20 cellular contexts compared by ENCODE assay signal in genomic region chr17:67521773-67522069, GRCh38.
DNase-seq lines count a peak whose midpoint lies in the region; ATAC-seq and TF ChIP-seq lines count a peak whose summit lies in the region.
"Had no signal": no experiment of that assay in that cellular context is flagged by ENCODE, and none has a peak within 500 bp of the region (broad histone marks: within the 10 kb centered on the region; RNA-seq: fewer than 3 reads in every experiment).

No MANE protein-coding gene starts in this region.

- H4K91ac ChIP-seq in trophoblast cell (ENCODE audit: low read depth, low read length), result no peak overlapping the region

- no peak overlapping the region for H3K4me2 ChIP-seq in trophoblast cell (ENCODE audit: low read length)
- H3K4me2 ChIP-seq: KMS-11 had no signal

- H3K27me3 ChIP-seq in trophoblast cell (ENCODE audit: insufficient read depth, low read length), result no peaks in the 10 kb centered on the region
- no peaks in the 10 kb centered on the region for H3K27me3 ChIP-seq in CD4-positive, alpha-beta memory T cell (ENCODE audit: insufficient read depth, low read length)
- H3K27me3 ChIP-seq: BLaER1 treated with 17β-estradiol and CSF1 and Interleukin-3, amounts not matched to agents 10 nM and 100 nM; Peyer's patch; SJCRH30 had no signal

- DNase-seq in natural killer cell, result no peak
- no peak for DNase-seq in natural killer cell treated with Interleukin-12 subunit alpha and Interleukin-12 subunit beta and Interleukin-15 and Interleukin-18, amount 100 ng/mL, for 72 hours (ENCODE audit: low spot score)
- DNase-seq in WTC11 (ENCODE audit: low spot score), result no peak
- no peak for DNase-seq in immature natural killer cell
- DNase-seq in trophoblast cell, result peak in 1 of 2 donors; percentile 32
- DNase-seq in CD4-positive, alpha-beta memory T cell, result no peak
- DNase-seq in NCI-H2196 treated with DMSO at 0.1 percent for 48 hours (lab: John Stamatoyannopoulos, UW; ENCODE audit: unreplicated experiment), result no peak
- DNase-seq: 8988T; EL; GF-D8; NCI-H1436 treated with DMSO at 0.1 percent for 48 hours; NCI-H226; NCI-H510A treated with DMSO at 0.1 percent for 48 hours; NCI-H774; NK-92 treated with Interleukin-12 subunit alpha and Interleukin-12 subunit beta, amount 100 ng/mL, for 24 hours; Peyer's patch; SJCRH30 had no signal

- no peak overlapping the region for H3K4me3 ChIP-seq in trophoblast cell (ENCODE audit: low read depth, low read length)
- H3K4me3 ChIP-seq in CD4-positive, alpha-beta memory T cell (ENCODE audit: low read length in 2 of 2), result no peak overlapping the region
- H3K4me3 ChIP-seq: BLaER1 treated with 17β-estradiol and CSF1 and Interleukin-3, amounts not matched to agents 10 nM and 100 nM; Peyer's patch; SJCRH30 had no signal

- H2AK5ac ChIP-seq in trophoblast cell (ENCODE audit: low read length), result no peak overlapping the region

- TF ChIP-seq CTCF in natural killer cell (IDR thresholded peaks at IDR 0.05) (no peak), WTC11 (IDR thresholded peaks at IDR 0.05) (no peak)

- H3K36me3 Mint-ChIP-seq in natural killer cell (no peaks in the 10 kb centered on the region), WTC11 (peaks cover 13% of the 10 kb centered on the region), immature natural killer cell (peaks cover 0 to 4% (median 0%) of the 10 kb centered on the region in 3 donors)
- H3K36me3 Mint-ChIP-seq in natural killer cell treated with Interleukin-12 subunit alpha and Interleukin-12 subunit beta and Interleukin-15 and Interleukin-18, amount 100 ng/mL, for 72 hours, result no peaks in the 10 kb centered on the region
- peaks cover 7 to 8% of the 10 kb centered on the region in 2 donors for H3K36me3 Mint-ChIP-seq in CD4-positive, alpha-beta memory T cell

- no peak overlapping the region for H4K12ac ChIP-seq in trophoblast cell (ENCODE audit: low read depth, low read length)

- no peak overlapping the region for H3K27ac ChIP-seq in trophoblast cell (ENCODE audit: low read depth, low read length)
- H3K27ac ChIP-seq in CD4-positive, alpha-beta memory T cell (ENCODE audit: low read depth, low read length), result no peak overlapping the region
- H3K27ac ChIP-seq: BLaER1 treated with 17β-estradiol and CSF1 and Interleukin-3, amounts not matched to agents 10 nM and 100 nM; KMS-11; Peyer's patch; SJCRH30 had no signal

- ATAC-seq in natural killer cell, result no peak
- no peak for ATAC-seq in natural killer cell treated with Interleukin-12 subunit alpha and Interleukin-12 subunit beta and Interleukin-15 and Interleukin-18, amount 100 ng/mL, for 72 hours
- no peak for ATAC-seq in WTC11
- no peak for ATAC-seq in HG02588 (IDR thresholded peaks at IDR 0.05; ENCODE audit: unreplicated experiment)

- H2BK12ac ChIP-seq in trophoblast cell (ENCODE audit: low read length), result no peak overlapping the region

- H3K27me3 Mint-ChIP-seq in natural killer cell (ENCODE audit: low read depth in 2 of 2) (no peaks in the 10 kb centered on the region), WTC11 (ENCODE audit: low read depth) (no peaks in the 10 kb centered on the region; the same call in 1 of the 2 replicates), immature natural killer cell (ENCODE audit: low read depth in 3 of 3) (peaks cover 0 to 7% (median 6%) of the 10 kb centered on the region in 3 donors)
- H3K27me3 Mint-ChIP-seq in natural killer cell treated with Interleukin-12 subunit alpha and Interleukin-12 subunit beta and Interleukin-15 and Interleukin-18, amount 100 ng/mL, for 72 hours, result no peaks in the 10 kb centered on the region
- no peaks in the 10 kb centered on the region for H3K27me3 Mint-ChIP-seq in CD4-positive, alpha-beta memory T cell

- no peak overlapping the region for H3K18ac ChIP-seq in trophoblast cell (ENCODE audit: low read length)

- CTCF ChIA-PET in WTC11 (lab: Charles Lee), result no interaction called here
- CTCF ChIA-PET in CD4-positive, alpha-beta memory T cell (lab: Charles Lee; ENCODE audit: partially characterized antibody), result interaction anchor here (1.2 kb wide), 1 partner anchor 148 kb away, joined by 4 read pairs; no protein-coding TSS in a partner anchor

- no peaks in the 10 kb centered on the region for H3K79me2 ChIP-seq in trophoblast cell (ENCODE audit: control insufficient read depth, insufficient read depth, low read length, poor library complexity)

- H2BK120ac ChIP-seq in trophoblast cell (ENCODE audit: insufficient read depth, low read length, poor library complexity), result no peak overlapping the region

- no peaks in the 10 kb centered on the region for H3K79me1 ChIP-seq in trophoblast cell (ENCODE audit: low read length)

- H3K36me3 ChIP-seq in trophoblast cell (ENCODE audit: control insufficient read depth in 1 of 2, insufficient read depth in 2 of 2, low read length in 2 of 2), result no peaks in the 10 kb centered on the region
- no peaks in the 10 kb centered on the region for H3K36me3 ChIP-seq in CD4-positive, alpha-beta memory T cell (ENCODE audit: insufficient read depth, low read length)
- H3K36me3 ChIP-seq: Peyer's patch, SJCRH30 had no signal

- POLR2A ChIA-PET in WTC11 (lab: Charles Lee), result no interaction called here
- POLR2A ChIA-PET in CD4-positive, alpha-beta memory T cell (lab: Charles Lee; ENCODE audit: partially characterized antibody), result interaction anchor here (1.3 kb wide), 1 partner anchor 11 kb away, joined by 3 read pairs; no protein-coding TSS in a partner anchor

- no peak overlapping the region for H4K8ac ChIP-seq in trophoblast cell (ENCODE audit: low read depth, low read length)

- H3K4me3 Mint-ChIP-seq in natural killer cell, result peak overlapping the region; percentile 80
- no peak overlapping the region for H3K4me3 Mint-ChIP-seq in natural killer cell treated with Interleukin-12 subunit alpha and Interleukin-12 subunit beta and Interleukin-15 and Interleukin-18, amount 100 ng/mL, for 72 hours
- no peak overlapping the region for H3K4me3 Mint-ChIP-seq in WTC11
- H3K4me3 Mint-ChIP-seq in immature natural killer cell, result peak overlapping the region in 3 of 5 donors; percentile 68 to 82 (median 78)
- peak overlapping the region in 1 of 8 donors; percentile 13 for H3K4me3 Mint-ChIP-seq in CD4-positive, alpha-beta memory T cell

- H3K9me3 ChIP-seq in trophoblast cell (ENCODE audit: insufficient read depth, low read depth, low read length), result no peaks in the 10 kb centered on the region
- no peaks in the 10 kb centered on the region for H3K9me3 ChIP-seq in CD4-positive, alpha-beta memory T cell (ENCODE audit: control insufficient read depth in 1 of 2, low read length in 2 of 2)
- H3K9me3 ChIP-seq: Peyer's patch, SJCRH30 had no signal

- peaks cover 64 to 68% of the 10 kb centered on the region in 2 donors for H3K4me1 Mint-ChIP-seq in natural killer cell
- peaks cover 46 to 50% of the 10 kb centered on the region in 2 donors for H3K4me1 Mint-ChIP-seq in natural killer cell treated with Interleukin-12 subunit alpha and Interleukin-12 subunit beta and Interleukin-15 and Interleukin-18, amount 100 ng/mL, for 72 hours (ENCODE audit: low read depth in 2 of 2)
- peaks cover 56% of the 10 kb centered on the region for H3K4me1 Mint-ChIP-seq in WTC11
- peaks cover 65 to 87% of the 10 kb centered on the region in 2 donors for H3K4me1 Mint-ChIP-seq in immature natural killer cell
- H3K4me1 Mint-ChIP-seq in CD4-positive, alpha-beta memory T cell, result peaks cover 45 to 70% (median 58%) of the 10 kb centered on the region in 4 donors

- no peak overlapping the region for H2AFZ ChIP-seq in trophoblast cell (ENCODE audit: insufficient read depth, low read length, poor library complexity)

- peak overlapping the region; percentile 40 for H3K23ac ChIP-seq in trophoblast cell (ENCODE audit: low read length)

- H3K4ac ChIP-seq in trophoblast cell (ENCODE audit: low read depth, low read length), result no peak overlapping the region

- WGBS in trophoblast cell (ENCODE audit: extremely low coverage, insufficient coverage, insufficient read length), result no CpG with 5 or more reads among the region's 9 CpGs

- H3K4me1 ChIP-seq in trophoblast cell (ENCODE audit: control insufficient read depth in 1 of 2, insufficient read depth in 2 of 2, low read length in 2 of 2), result peaks cover 2 to 7% of the 10 kb centered on the region in 2 experiments
- peaks cover 16% of the 10 kb centered on the region for H3K4me1 ChIP-seq in CD4-positive, alpha-beta memory T cell (ENCODE audit: insufficient read depth, low read length)

- no peak overlapping the region for H3K14ac ChIP-seq in trophoblast cell (ENCODE audit: low read length)

- no peak overlapping the region for H2BK5ac ChIP-seq in trophoblast cell (ENCODE audit: low read depth, low read length, poor library complexity)

- H3K27ac Mint-ChIP-seq in natural killer cell, result peak overlapping the region; percentile 82 to 87
- peak overlapping the region in 1 of 2 donors; percentile 82 for H3K27ac Mint-ChIP-seq in natural killer cell treated with Interleukin-12 subunit alpha and Interleukin-12 subunit beta and Interleukin-15 and Interleukin-18, amount 100 ng/mL, for 72 hours
- peak overlapping the region; percentile 55 for H3K27ac Mint-ChIP-seq in WTC11
- peak overlapping the region in 2 of 6 donors; percentile 58 to 84 for H3K27ac Mint-ChIP-seq in immature natural killer cell
- no peak overlapping the region for H3K27ac Mint-ChIP-seq in CD4-positive, alpha-beta memory T cell

- intact Hi-C loops in natural killer cell (cut with micrococcal nuclease), result loop anchor here (5.0 kb wide), 1 partner anchor 34 kb away; no protein-coding TSS in a partner anchor
- intact Hi-C loops in CD4-positive, alpha-beta memory T cell (cut with micrococcal nuclease), result no loop called here

- H3K9ac ChIP-seq in trophoblast cell (ENCODE audit: low read length), result no peak overlapping the region
- H3K9ac ChIP-seq: BLaER1 treated with 17β-estradiol and CSF1 and Interleukin-3, amounts not matched to agents 10 nM and 100 nM; KMS-11 had no signal

- no peaks in the 10 kb centered on the region for H3K9me3 Mint-ChIP-seq in natural killer cell
- H3K9me3 Mint-ChIP-seq in natural killer cell treated with Interleukin-12 subunit alpha and Interleukin-12 subunit beta and Interleukin-15 and Interleukin-18, amount 100 ng/mL, for 72 hours, result no peaks in the 10 kb centered on the region
- peaks cover 13% of the 10 kb centered on the region for H3K9me3 Mint-ChIP-seq in WTC11
- H3K9me3 Mint-ChIP-seq in immature natural killer cell, result no peaks in the 10 kb centered on the region
- peaks cover 0 to 9% (median 0%) of the 10 kb centered on the region in 8 donors for H3K9me3 Mint-ChIP-seq in CD4-positive, alpha-beta memory T cell

TF ChIP-seq in WTC11, 78 proteins besides CTCF, POLR2A, EP300 and RAD21 (continues in another document):
- TF ChIP-seq E2F1 (CRISPR knock-in tag; IDR thresholded peaks at IDR 0.05), result no peak
- no peak for TF ChIP-seq TEAD1 (CRISPR knock-in tag; IDR thresholded peaks at IDR 0.05)

Comparison
In these comparisons a context has a peak if more than half of its experiments do, and no peak if none do; other contexts are left out.
1. H3K4me3 Mint-ChIP-seq: peak in natural killer cell (single experiment) and immature natural killer cell (3 of 5); none in natural killer cell treated with Interleukin-12 subunit alpha and Interleukin-12 subunit beta and Interleukin-15 and Interleukin-18, amount 100 ng/mL, for 72 hours (single experiment) and WTC11 (single experiment).
2. H3K27ac Mint-ChIP-seq: peak in natural killer cell (2 of 2) and WTC11 (single experiment); none in CD4-positive, alpha-beta memory T cell (0 of 7).